In the genomic region with DNA sequence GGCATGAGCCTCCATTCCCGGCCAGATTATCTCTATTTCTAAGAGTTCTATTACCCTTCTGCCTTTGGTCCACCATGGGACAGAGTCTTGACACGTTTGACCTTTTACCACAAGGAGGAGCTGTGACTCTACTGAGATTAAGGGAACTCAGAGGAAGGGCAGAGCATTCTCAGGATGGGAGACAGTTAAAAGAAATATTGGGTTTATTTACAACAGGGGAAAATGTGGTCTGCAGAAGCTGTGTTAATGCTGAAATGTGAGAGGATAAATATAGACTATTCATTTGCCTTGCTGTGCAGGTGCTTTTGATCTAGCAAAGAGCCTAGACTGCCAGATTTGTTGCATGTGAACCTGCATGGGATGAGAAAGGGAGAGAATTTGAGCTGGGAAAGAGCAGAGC, we compare ENCODE assay signal across 8 cellular contexts. TPM values are rescaled to one million over a fixed set of nuclear protein-coding genes. Genes with fewer than 3 reads are reported as not detected.
A peak's percentile ranks its signal among the peaks of the same experiment; 100 is the strongest.
DNase-seq lines count a peak whose midpoint lies in the region; ATAC-seq, FAIRE-seq and TF ChIP-seq lines count a peak whose summit lies in the region.

No MANE protein-coding gene starts in this region.

- ATAC-seq in GM21737 (IDR thresholded peaks at IDR 0.05; ENCODE audit: unreplicated experiment): no peak

- TF ChIP-seq EP300 in H1 (IDR thresholded peaks at IDR 0.05; ENCODE audit: borderline replicate concordance in 1 of 2, low read depth in 2 of 2, low read length in 2 of 2): no peak

- CTCF ChIA-PET in H1 (lab: Charles Lee; ENCODE audit: partially characterized antibody): interaction anchor here (0.6 to 12.6 kb wide), 62 partner anchors 8 to 480 kb away, joined by 3 to 302 read pairs (median 4); no protein-coding TSS in a partner anchor

- no peaks in the 10 kb centered on the region for H3K23me2 ChIP-seq in H1 (ENCODE audit: low read depth, low read length)

- TF ChIP-seq POLR2A in NB4 (IDR thresholded peaks at IDR 0.05; ENCODE audit: extremely low read depth, insufficient read length) (no peak), H1 (IDR thresholded peaks at IDR 0.05; ENCODE audit: control extremely low read depth in 1 of 2, low read depth in 2 of 2, low read length in 2 of 2) (no peak)

- H4K5ac ChIP-seq in H1 (ENCODE audit: insufficient read length, low read depth, low read length): no peak overlapping the region

- H3K27me3 ChIP-seq in H1 (replicated peaks in 1 of 4; ENCODE audit: control insufficient read depth in 3 of 4, extremely low read depth in 1 of 4, insufficient read depth in 3 of 4, low read length in 3 of 4): peaks cover 0 to 5% (median 1%) of the 10 kb centered on the region in 4 experiments; a peak in 2 of 7 replicates

- H4K20me1 ChIP-seq in H1 (replicated peaks in 1 of 2; ENCODE audit: control insufficient read depth in 1 of 2, insufficient read depth in 2 of 2, low read length in 2 of 2): no peaks in the 10 kb centered on the region

- no peak overlapping the region for H3K56ac ChIP-seq in H1 (replicated peaks; ENCODE audit: insufficient read length, low read depth, low read length)

- WGBS in H1 (ENCODE audit: extremely low coverage in 1 of 2, insufficient coverage in 1 of 2, insufficient read length in 1 of 2, insufficient replicate concordance in 2 of 2, low coverage in 1 of 2, low lambda C conversion rate in 2 of 2, missing lambda C conversion rate in 1 of 2), 2 experiments: 32% methylated on average over 2 of the region's 2 CpGs; no CpG with 5 or more reads in 1 of the 2 experiments

- H3K4me3 ChIP-seq in NB4 (ENCODE audit: low read depth, low read length) (no peak overlapping the region), H1 (ENCODE audit: extremely low read depth in 1 of 4, insufficient read depth in 2 of 4, low read depth in 3 of 4, low read length in 4 of 4) (no peak overlapping the region)

- peak; percentile 74 to 81 for TF ChIP-seq RAD21 in H1 (IDR thresholded peaks at IDR 0.05 in 1 of 2, conservative IDR thresholded peaks at IDR 0.05 in 1 of 2; ENCODE audit: low read depth in 2 of 2, low read length in 2 of 2)

- H3K36me3 ChIP-seq in H1 (ENCODE audit: control insufficient read depth in 2 of 4, insufficient read depth in 4 of 4, low read length in 3 of 4): no peaks in the 10 kb centered on the region; a peak in 1 of 8 replicates

- H2BK5ac ChIP-seq in H1 (ENCODE audit: low read depth, low read length): no peak overlapping the region

- no peak overlapping the region for H2BK12ac ChIP-seq in H1 (ENCODE audit: low read depth, low read length)

- H2BK120ac ChIP-seq in H1 (replicated peaks; ENCODE audit: low read depth, low read length): no peak overlapping the region

- H3K9ac ChIP-seq in H1 (replicated peaks in 1 of 4; ENCODE audit: extremely low read depth in 1 of 4, low read depth in 3 of 4, low read length in 3 of 4): no peak overlapping the region

- H2BK20ac ChIP-seq in H1 (ENCODE audit: low read length): no peak overlapping the region

- no peak overlapping the region for H4K8ac ChIP-seq in H1 (ENCODE audit: extremely low read depth, insufficient read depth, low read length)

- H3K4me2 ChIP-seq in H1 (ENCODE audit: insufficient read depth in 1 of 2, low read depth in 2 of 2, low read length in 2 of 2): no peak overlapping the region

- H3K14ac ChIP-seq in H1 (ENCODE audit: insufficient read length): no peak overlapping the region

- no peak overlapping the region for H2AK5ac ChIP-seq in H1 (ENCODE audit: low read depth, low read length)

- H3K27ac ChIP-seq in H1 (ENCODE audit: low read depth, low read length): no peak overlapping the region

- H3K4me1 ChIP-seq in H1 (replicated peaks in 1 of 4; ENCODE audit: control insufficient read depth in 3 of 4, insufficient read depth in 4 of 4, low read length in 3 of 4): no peaks in the 10 kb centered on the region

- H3K4ac ChIP-seq in H1 (replicated peaks; ENCODE audit: insufficient read length, low read depth, low read length): no peak overlapping the region

- no peaks in the 10 kb centered on the region for H3K79me1 ChIP-seq in H1 (ENCODE audit: low read depth, low read length)

- peak; percentile 28 for FAIRE-seq in H1 (lab: Jason Lieb, UNC)

- H3K18ac ChIP-seq in H1 (ENCODE audit: extremely low read depth, low read length): no peak overlapping the region

- no peak overlapping the region for H3K23ac ChIP-seq in H1 (ENCODE audit: insufficient read length)

- no peaks in the 10 kb centered on the region for H3K79me2 ChIP-seq in H1 (ENCODE audit: control insufficient read depth in 1 of 2, insufficient read depth in 2 of 2, low read length in 2 of 2)

- no peak overlapping the region for H4K91ac ChIP-seq in H1 (replicated peaks; ENCODE audit: insufficient read length, low read length)

- H2AFZ ChIP-seq in H1 (ENCODE audit: low read length): no peak overlapping the region

- no peaks in the 10 kb centered on the region for H3K9me3 ChIP-seq in H1 (ENCODE audit: insufficient read depth in 2 of 2, low read depth in 1 of 2, low read length in 1 of 2)

- peak; percentile 22 for DNase-seq in stimulated activated CD4-positive, alpha-beta T cell treated with anti-CD3 and anti-CD28 coated beads, Interleukin-4, amount 100 ng/mL, for 24 hours
- DNase-seq in stimulated activated CD4-positive, alpha-beta T cell treated with anti-CD3 and anti-CD28 coated beads, Interleukin-12 subunit alpha, Interleukin-12 subunit beta, amount 100 ng/mL, for 4 hours: no peak
- DNase-seq in NB4 (ENCODE audit: low read depth) (peak; percentile 58), H1 (ENCODE audit: low read depth in 1 of 2, low spot score in 2 of 2) (no peak), mucosa of gallbladder (ENCODE audit: low spot score) (no peak)
- DNase-seq in activated naive CD4-positive, alpha-beta T cell treated with Interleukin-2 at 50 U/mL for 16 hours: no peak
- DNase-seq in activated CD4-positive, alpha-beta T cell treated with anti-CD3 and anti-CD28 coated beads for 1 hour: no peak

- POLR2A ChIA-PET in H1 (lab: Charles Lee; ENCODE audit: partially characterized antibody): no interaction called here

- TF ChIP-seq CTCF in NB4 (IDR thresholded peaks at IDR 0.05; ENCODE audit: low read depth, low read length): peak; percentile 74
- TF ChIP-seq CTCF in H1 (IDR thresholded peaks at IDR 0.05; ENCODE audit: control extremely low read depth in 1 of 3, insufficient read depth in 1 of 3, low read depth in 1 of 3, low read length in 3 of 3): peak in 2 of 3 experiments; percentile 75 to 76; a peak in 3 of 4 replicates

- H2BK15ac ChIP-seq in H1 (ENCODE audit: low read length): no peak overlapping the region

TF ChIP-seq in H1, 55 proteins besides CTCF, POLR2A, EP300 and RAD21:
- TF ChIP-seq CBX8 (IDR thresholded peaks at IDR 0.05; ENCODE audit: borderline replicate concordance, low read depth, low read length): no peak

RNA-seq across cellular contexts. Expression of gene PRSS58, which starts 45.8 kb away (rescaled TPM):
- not detected in 2 replicates for total RNA-seq in H1 (2021; fragmentation: NEBNext Ultra II Directional; extraction: Animal tissue kit (Norgen Biotek cat#: 25700))
- polyA plus RNA-seq in H1 (2011; rRNA removed): not detected in 2 replicates
- polyA plus RNA-seq in H1 (2011; cell fraction: cytosol; rRNA removed): not detected
- polyA plus RNA-seq in H1 (2011; cell fraction: nucleus; rRNA removed): not detected
- not detected in 4 replicates for polyA plus RNA-seq in H1 (2012, experiment 1 of 2)
- not detected for polyA plus RNA-seq in H1 (2012, experiment 2 of 2)
- polyA plus RNA-seq in H1 (2013, experiment 1 of 2): not detected
- not detected for polyA plus RNA-seq in H1 (2013, experiment 2 of 2)
- not detected in 2 replicates for polyA minus RNA-seq in H1 (2011; rRNA and poly(A)+ RNA removed)
- not detected for polyA minus RNA-seq in H1 (2011; cell fraction: cytosol; rRNA and poly(A)+ RNA removed)
- polyA minus RNA-seq in H1 (2011; cell fraction: nucleus; rRNA and poly(A)+ RNA removed): not detected
- not detected for total RNA-seq in mucosa of gallbladder

Comparison
In these comparisons a context has a peak if more than half of its experiments do, and no peak if none do; other contexts are left out.
1. DNase-seq: peak in stimulated activated CD4-positive, alpha-beta T cell treated with anti-CD3 and anti-CD28 coated beads, Interleukin-4, amount 100 ng/mL, for 24 hours (single experiment) and NB4 (single experiment); none in stimulated activated CD4-positive, alpha-beta T cell treated with anti-CD3 and anti-CD28 coated beads, Interleukin-12 subunit alpha, Interleukin-12 subunit beta, amount 100 ng/mL, for 4 hours (single experiment), H1 (0 of 2), mucosa of gallbladder (single experiment), activated naive CD4-positive, alpha-beta T cell treated with Interleukin-2 at 50 U/mL for 16 hours (single experiment) and activated CD4-positive, alpha-beta T cell treated with anti-CD3 and anti-CD28 coated beads for 1 hour (single experiment).